In the genomic region with DNA sequence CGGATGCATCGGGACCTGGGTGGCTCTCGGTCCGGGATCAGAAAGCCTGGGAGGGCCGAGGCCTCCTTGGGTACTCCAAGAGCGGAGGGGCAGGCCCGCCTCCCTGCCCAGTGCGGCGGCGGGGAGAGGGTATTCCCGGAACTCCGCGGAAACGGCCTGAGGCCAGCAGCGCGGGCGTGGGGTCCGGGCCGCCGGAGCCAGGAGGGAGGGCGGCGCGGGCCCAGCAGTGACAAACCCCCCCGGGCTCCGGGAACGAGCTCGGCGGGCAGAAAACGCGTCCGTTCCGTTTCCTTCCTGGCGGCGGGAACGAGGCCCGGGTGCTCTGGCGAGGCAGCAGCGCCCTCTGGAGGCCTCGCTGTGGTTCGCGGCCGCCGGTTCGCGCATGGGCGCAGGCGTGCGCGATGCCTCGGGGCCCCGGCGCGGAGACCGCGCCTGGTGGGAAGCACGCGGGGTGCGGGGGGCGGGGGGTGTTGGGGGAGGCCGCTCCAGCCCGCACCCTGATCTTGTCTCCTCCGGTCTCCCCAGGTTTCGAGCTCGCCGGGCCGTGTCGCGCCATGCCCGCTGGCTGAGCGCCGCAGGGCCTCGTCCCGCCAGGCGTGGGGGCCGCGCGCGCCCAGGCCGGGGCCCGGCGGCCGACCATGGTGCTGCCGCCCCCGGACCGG, we compare ENCODE assay signal across 8 cellular contexts. TPM values are rescaled to one million over a fixed set of nuclear protein-coding genes. Genes with fewer than 3 reads are reported as not detected.
A peak's percentile ranks its signal among the peaks of the same experiment; 100 is the strongest.
DNase-seq lines count a peak whose midpoint lies in the region; ATAC-seq and TF ChIP-seq lines count a peak whose summit lies in the region.

No MANE protein-coding gene starts in this region.

- peak overlapping the region; percentile 95 for H3K4me2 ChIP-seq in OCI-LY1 (ENCODE audit: low read length)

- peak overlapping the region; percentile 32 for H3K4me3 ChIP-seq in CD8-positive, alpha-beta memory T cell (ENCODE audit: low read length)
- H3K4me3 ChIP-seq in OCI-LY1 (ENCODE audit: low read depth, low read length, poor library complexity, severe bottlenecking) = peak overlapping the region; percentile 68
- peak overlapping the region; percentile 66 to 83 (median 77) for H3K4me3 ChIP-seq in esophagus muscularis mucosa

- peaks cover 0 to 2% (median 0%) of the 10 kb centered on the region in 5 donors for H3K9me3 Mint-ChIP-seq in CD8-positive, alpha-beta memory T cell
- H3K9me3 Mint-ChIP-seq in activated T-cell treated with anti-CD3 and anti-CD28 coated beads, Interleukin-2, amount 50 U/mL, for 24 hours = no peaks in the 10 kb centered on the region

- H3K27ac ChIP-seq in CD8-positive, alpha-beta memory T cell (ENCODE audit: low read depth, low read length) = no peak overlapping the region
- H3K27ac ChIP-seq in OCI-LY1 (ENCODE audit: low read depth, low read length, poor library complexity, severe bottlenecking) (no peak overlapping the region), esophagus muscularis mucosa (replicated peaks in 1 of 4) (peak overlapping the region; percentile 62 to 81 (median 72))

- H3F3A ChIP-seq in OCI-LY1 (ENCODE audit: insufficient read depth, low read length) = peaks cover 3% of the 10 kb centered on the region; the same call in 1 of the 2 replicates

- TF ChIP-seq CTCF in OCI-LY1 (IDR thresholded peaks at IDR 0.05; ENCODE audit: low read length) (peak; percentile 91), esophagus muscularis mucosa (IDR thresholded peaks at IDR 0.05) (peak; percentile 84 to 94 (median 90))

- H2AFZ ChIP-seq in OCI-LY1 (ENCODE audit: low read length) = peak overlapping the region; percentile 83; the same call in 1 of the 2 replicates

- no peaks in the 10 kb centered on the region for H3K9me3 ChIP-seq in CD8-positive, alpha-beta memory T cell (ENCODE audit: low read length)
- no peaks in the 10 kb centered on the region for H3K9me3 ChIP-seq in OCI-LY1 (ENCODE audit: low read length)
- H3K9me3 ChIP-seq in esophagus muscularis mucosa = no peaks in the 10 kb centered on the region

- no peaks in the 10 kb centered on the region for H3K36me3 Mint-ChIP-seq in CD8-positive, alpha-beta memory T cell
- H3K36me3 Mint-ChIP-seq in activated T-cell treated with anti-CD3 and anti-CD28 coated beads, Interleukin-2, amount 50 U/mL, for 24 hours (ENCODE audit: low read depth) = peaks cover 6% of the 10 kb centered on the region

- peak; percentile 71 to 83 (median 73) for DNase-seq in CD8-positive, alpha-beta memory T cell
- peak; percentile 90 for DNase-seq in activated T-cell treated with anti-CD3 and anti-CD28 coated beads, Interleukin-2, amount 50 U/mL, for 24 hours
- DNase-seq in esophagus muscularis mucosa (ENCODE audit: extremely low spot score) = no peak
- peak; percentile 72 for DNase-seq in myocyte (ENCODE audit: low read depth)
- peak; percentile 87 for DNase-seq in stimulated activated CD8-positive, alpha-beta memory T cell treated with anti-CD3 and anti-CD28 coated beads, Interleukin-4, amount 100 ng/mL, for 48 hours
- DNase-seq in NK-92 (lab: John Stamatoyannopoulos, UW; ENCODE audit: unreplicated experiment) = no peak

- 1% methylated on average over 16 of the region's 85 CpGs for WGBS in esophagus muscularis mucosa

- peak; percentile 52 for ATAC-seq in HG03354 (IDR thresholded peaks at IDR 0.05; ENCODE audit: poor library complexity, severe bottlenecking, unreplicated experiment)

- CTCF ChIA-PET in CD8-positive, alpha-beta memory T cell (lab: Charles Lee) = interaction anchor here (0.6 to 3.8 kb wide), 11 partner anchors 9 to 158 kb away, joined by 3 to 19 read pairs (median 6); no protein-coding TSS in a partner anchor

- TF ChIP-seq EP300 in esophagus muscularis mucosa (IDR thresholded peaks at IDR 0.05) = no peak

- H3K79me2 ChIP-seq in OCI-LY1 (ENCODE audit: insufficient read depth, low read length) = no peaks in the 10 kb centered on the region

- peaks cover 4 to 38% (median 7%) of the 10 kb centered on the region in 3 donors for H3K4me1 Mint-ChIP-seq in CD8-positive, alpha-beta memory T cell
- H3K4me1 Mint-ChIP-seq in activated T-cell treated with anti-CD3 and anti-CD28 coated beads, Interleukin-2, amount 50 U/mL, for 24 hours (ENCODE audit: low read depth) = peaks cover 22% of the 10 kb centered on the region

- peaks cover 26% of the 10 kb centered on the region for H3K4me1 ChIP-seq in CD8-positive, alpha-beta memory T cell (ENCODE audit: insufficient read depth, low read length)
- H3K4me1 ChIP-seq in OCI-LY1 (ENCODE audit: insufficient read depth, low read length, severe bottlenecking) (peaks cover 32% of the 10 kb centered on the region), esophagus muscularis mucosa (peaks cover 27 to 49% (median 40%) of the 10 kb centered on the region in 4 donors)

- H3K9me2 ChIP-seq in OCI-LY1 (ENCODE audit: low read depth, low read length) = no peaks in the 10 kb centered on the region

- H3K27ac Mint-ChIP-seq in CD8-positive, alpha-beta memory T cell = peak overlapping the region in 1 of 8 donors; percentile 78
- peak overlapping the region; percentile 40 for H3K27ac Mint-ChIP-seq in activated T-cell treated with anti-CD3 and anti-CD28 coated beads, Interleukin-2, amount 50 U/mL, for 24 hours

- H4K20me1 ChIP-seq in OCI-LY1 (ENCODE audit: insufficient read depth, low read length) = no peaks in the 10 kb centered on the region

- TF ChIP-seq POLR2A in esophagus muscularis mucosa (IDR thresholded peaks at IDR 0.05; ENCODE audit: low read depth) = no peak

- H3K4me3 Mint-ChIP-seq in CD8-positive, alpha-beta memory T cell = peak overlapping the region in 6 of 7 donors; percentile 29 to 85 (median 76)
- peak overlapping the region; percentile 79 for H3K4me3 Mint-ChIP-seq in activated T-cell treated with anti-CD3 and anti-CD28 coated beads, Interleukin-2, amount 50 U/mL, for 24 hours

- intact Hi-C loops in esophagus muscularis mucosa (cut with DNase I) = loop anchor here (1.0 to 2.0 kb wide), 2 partner anchors 80 to 157 kb away; no protein-coding TSS in a partner anchor

- peak overlapping the region; percentile 82 for H3K9ac ChIP-seq in OCI-LY1 (ENCODE audit: low read length)

- no peaks in the 10 kb centered on the region for H3K36me3 ChIP-seq in CD8-positive, alpha-beta memory T cell (ENCODE audit: insufficient read depth, low read length)
- H3K36me3 ChIP-seq in OCI-LY1 (ENCODE audit: insufficient read depth, low read length) (no peaks in the 10 kb centered on the region), esophagus muscularis mucosa (peaks cover 0 to 19% (median 0%) of the 10 kb centered on the region in 4 donors)

- peaks cover 17% of the 10 kb centered on the region for H3K27me3 ChIP-seq in CD8-positive, alpha-beta memory T cell (ENCODE audit: insufficient read depth, low read length, poor library complexity, severe bottlenecking)
- H3K27me3 ChIP-seq in OCI-LY1 (ENCODE audit: insufficient read depth, low read length) (peaks cover 4% of the 10 kb centered on the region), esophagus muscularis mucosa (peaks cover 0 to 11% (median 0%) of the 10 kb centered on the region in 4 donors)

- POLR2A ChIA-PET in CD8-positive, alpha-beta memory T cell (lab: Charles Lee) = interaction anchor here (0.6 to 1.6 kb wide), 2 partner anchors 39 to 466 kb away, joined by 3 to 10 read pairs; no protein-coding TSS in a partner anchor

- H3K27me3 Mint-ChIP-seq in CD8-positive, alpha-beta memory T cell = peaks cover 14 to 18% of the 10 kb centered on the region in 2 donors
- peaks cover 33% of the 10 kb centered on the region for H3K27me3 Mint-ChIP-seq in activated T-cell treated with anti-CD3 and anti-CD28 coated beads, Interleukin-2, amount 50 U/mL, for 24 hours

RNA-seq across cellular contexts. Expression of a gene that starts 1.9 kb away (rescaled TPM):
- 10 to 100 TPM; 14.2 to 17.1 TPM for total RNA-seq in CD8-positive, alpha-beta memory T cell
- polyA plus RNA-seq in CD8-positive, alpha-beta memory T cell = 3.8 TPM
- total RNA-seq in esophagus muscularis mucosa (10 to 100 TPM in 1 of 4 donors, 1 to 10 TPM in 3; 2.9 to 13.0 (median 5.4) TPM), myocyte (3.9 and 5.3 TPM in 2 replicates)
- polyA plus RNA-seq in myocyte (2012) = 2.3 TPM

RNA-seq across cellular contexts. Expression of a gene that starts 37.3 kb away (rescaled TPM):
- 10 to 100 TPM; 52.1 to 56.5 TPM for total RNA-seq in CD8-positive, alpha-beta memory T cell
- polyA plus RNA-seq in CD8-positive, alpha-beta memory T cell = 14.7 TPM
- total RNA-seq in esophagus muscularis mucosa (1 to 10 TPM; 3.8 to 6.6 (median 4.7) TPM), myocyte (9.3 and 14.4 TPM in 2 replicates)
- 12.6 TPM for polyA plus RNA-seq in myocyte (2012)

RNA-seq across cellular contexts. Expression of a gene that starts 41.6 kb away (rescaled TPM):
- total RNA-seq in CD8-positive, alpha-beta memory T cell = 100 to 1,000 TPM; 463 to 468 TPM
- 1,031 TPM for polyA plus RNA-seq in CD8-positive, alpha-beta memory T cell
- 100 to 1,000 TPM in 1 of 4 donors, 10 to 100 TPM in 3; 34.0 to 110 (median 54.6) TPM for total RNA-seq in esophagus muscularis mucosa
- total RNA-seq in myocyte = 0.99 and 2.6 TPM in 2 replicates
- 68.3 TPM for polyA plus RNA-seq in myocyte (2012)

RNA-seq across cellular contexts. Expression of a gene that starts 53.7 kb away (rescaled TPM):
- total RNA-seq in CD8-positive, alpha-beta memory T cell = 1 to 10 TPM; 2.7 to 4.5 TPM
- polyA plus RNA-seq in CD8-positive, alpha-beta memory T cell = 31.5 TPM
- total RNA-seq in esophagus muscularis mucosa (100 to 1,000 TPM; 283 to 578 (median 392) TPM), myocyte (586 and 856 TPM in 2 replicates)
- 418 TPM for polyA plus RNA-seq in myocyte (2012)

Comparison
In these comparisons a context has a peak if more than half of its experiments do, and no peak if none do; other contexts are left out.
1. DNase-seq: peak in CD8-positive, alpha-beta memory T cell (5 of 5), activated T-cell treated with anti-CD3 and anti-CD28 coated beads, Interleukin-2, amount 50 U/mL, for 24 hours (single experiment), myocyte (single experiment) and stimulated activated CD8-positive, alpha-beta memory T cell treated with anti-CD3 and anti-CD28 coated beads, Interleukin-4, amount 100 ng/mL, for 48 hours (single experiment); none in esophagus muscularis mucosa (single experiment) and NK-92 (single experiment).
2. H3K27ac ChIP-seq: peak in esophagus muscularis mucosa (4 of 4); none in CD8-positive, alpha-beta memory T cell (single experiment) and OCI-LY1 (single experiment).
3. Peak in every context shown above with its lines, with median percentiles within 50 percentile points of each other: H3K4me3 ChIP-seq.